ENCODE assay signal across 1 cellular context in genomic region chr7:35816514-35816913, GRCh38.
TF ChIP-seq lines count a peak whose summit lies in the region.

No MANE protein-coding gene starts in this region.

TF ChIP-seq in WTC11, 78 proteins besides CTCF, POLR2A, EP300 and RAD21 (continued from another document):
- TF ChIP-seq MLX (CRISPR knock-in tag; IDR thresholded peaks at IDR 0.05) (no peak), RORB (CRISPR knock-in tag; IDR thresholded peaks at IDR 0.05) (no peak), ZNF396 (CRISPR knock-in tag; IDR thresholded peaks at IDR 0.05; ENCODE audit: borderline replicate concordance) (no peak), FOXJ3 (CRISPR knock-in tag; IDR thresholded peaks at IDR 0.05; ENCODE audit: borderline replicate concordance) (no peak), JUN (CRISPR knock-in tag; IDR thresholded peaks at IDR 0.05) (no peak), SMAD4 (CRISPR knock-in tag; IDR thresholded peaks at IDR 0.05) (no peak), ATF1 (CRISPR knock-in tag; IDR thresholded peaks at IDR 0.05) (no peak)
- TF ChIP-seq, protein P1, sequence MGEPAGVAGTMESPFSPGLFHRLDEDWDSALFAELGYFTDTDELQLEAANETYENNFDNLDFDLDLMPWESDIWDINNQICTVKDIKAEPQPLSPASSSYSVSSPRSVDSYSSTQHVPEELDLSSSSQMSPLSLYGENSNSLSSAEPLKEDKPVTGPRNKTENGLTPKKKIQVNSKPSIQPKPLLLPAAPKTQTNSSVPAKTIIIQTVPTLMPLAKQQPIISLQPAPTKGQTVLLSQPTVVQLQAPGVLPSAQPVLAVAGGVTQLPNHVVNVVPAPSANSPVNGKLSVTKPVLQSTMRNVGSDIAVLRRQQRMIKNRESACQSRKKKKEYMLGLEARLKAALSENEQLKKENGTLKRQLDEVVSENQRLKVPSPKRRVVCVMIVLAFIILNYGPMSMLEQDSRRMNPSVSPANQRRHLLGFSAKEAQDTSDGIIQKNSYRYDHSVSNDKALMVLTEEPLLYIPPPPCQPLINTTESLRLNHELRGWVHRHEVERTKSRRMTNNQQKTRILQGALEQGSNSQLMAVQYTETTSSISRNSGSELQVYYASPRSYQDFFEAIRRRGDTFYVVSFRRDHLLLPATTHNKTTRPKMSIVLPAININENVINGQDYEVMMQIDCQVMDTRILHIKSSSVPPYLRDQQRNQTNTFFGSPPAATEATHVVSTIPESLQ (CRISPR knock-in tag; IDR thresholded peaks at IDR 0.05): no peak
- TF ChIP-seq, protein P2, sequence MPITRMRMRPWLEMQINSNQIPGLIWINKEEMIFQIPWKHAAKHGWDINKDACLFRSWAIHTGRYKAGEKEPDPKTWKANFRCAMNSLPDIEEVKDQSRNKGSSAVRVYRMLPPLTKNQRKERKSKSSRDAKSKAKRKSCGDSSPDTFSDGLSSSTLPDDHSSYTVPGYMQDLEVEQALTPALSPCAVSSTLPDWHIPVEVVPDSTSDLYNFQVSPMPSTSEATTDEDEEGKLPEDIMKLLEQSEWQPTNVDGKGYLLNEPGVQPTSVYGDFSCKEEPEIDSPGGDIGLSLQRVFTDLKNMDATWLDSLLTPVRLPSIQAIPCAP (CRISPR knock-in tag; IDR thresholded peaks at IDR 0.05): no peak
- TF ChIP-seq, protein P3, sequence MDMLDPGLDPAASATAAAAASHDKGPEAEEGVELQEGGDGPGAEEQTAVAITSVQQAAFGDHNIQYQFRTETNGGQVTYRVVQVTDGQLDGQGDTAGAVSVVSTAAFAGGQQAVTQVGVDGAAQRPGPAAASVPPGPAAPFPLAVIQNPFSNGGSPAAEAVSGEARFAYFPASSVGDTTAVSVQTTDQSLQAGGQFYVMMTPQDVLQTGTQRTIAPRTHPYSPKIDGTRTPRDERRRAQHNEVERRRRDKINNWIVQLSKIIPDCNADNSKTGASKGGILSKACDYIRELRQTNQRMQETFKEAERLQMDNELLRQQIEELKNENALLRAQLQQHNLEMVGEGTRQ (CRISPR knock-in tag; IDR thresholded peaks at IDR 0.05): no peak
TF ChIP-seq in WTC11: peak in this region for 0.
